In genomic region chr12:104477812-104478388, GRCh38 we compare ENCODE assay signal across 1 cellular context.
TF ChIP-seq lines count a peak whose summit lies in the region.

No MANE protein-coding gene starts in this region.

TF ChIP-seq in GM23338, 12 proteins besides CTCF, POLR2A, EP300 and RAD21 (continued from another document):
- TF ChIP-seq, protein P1, sequence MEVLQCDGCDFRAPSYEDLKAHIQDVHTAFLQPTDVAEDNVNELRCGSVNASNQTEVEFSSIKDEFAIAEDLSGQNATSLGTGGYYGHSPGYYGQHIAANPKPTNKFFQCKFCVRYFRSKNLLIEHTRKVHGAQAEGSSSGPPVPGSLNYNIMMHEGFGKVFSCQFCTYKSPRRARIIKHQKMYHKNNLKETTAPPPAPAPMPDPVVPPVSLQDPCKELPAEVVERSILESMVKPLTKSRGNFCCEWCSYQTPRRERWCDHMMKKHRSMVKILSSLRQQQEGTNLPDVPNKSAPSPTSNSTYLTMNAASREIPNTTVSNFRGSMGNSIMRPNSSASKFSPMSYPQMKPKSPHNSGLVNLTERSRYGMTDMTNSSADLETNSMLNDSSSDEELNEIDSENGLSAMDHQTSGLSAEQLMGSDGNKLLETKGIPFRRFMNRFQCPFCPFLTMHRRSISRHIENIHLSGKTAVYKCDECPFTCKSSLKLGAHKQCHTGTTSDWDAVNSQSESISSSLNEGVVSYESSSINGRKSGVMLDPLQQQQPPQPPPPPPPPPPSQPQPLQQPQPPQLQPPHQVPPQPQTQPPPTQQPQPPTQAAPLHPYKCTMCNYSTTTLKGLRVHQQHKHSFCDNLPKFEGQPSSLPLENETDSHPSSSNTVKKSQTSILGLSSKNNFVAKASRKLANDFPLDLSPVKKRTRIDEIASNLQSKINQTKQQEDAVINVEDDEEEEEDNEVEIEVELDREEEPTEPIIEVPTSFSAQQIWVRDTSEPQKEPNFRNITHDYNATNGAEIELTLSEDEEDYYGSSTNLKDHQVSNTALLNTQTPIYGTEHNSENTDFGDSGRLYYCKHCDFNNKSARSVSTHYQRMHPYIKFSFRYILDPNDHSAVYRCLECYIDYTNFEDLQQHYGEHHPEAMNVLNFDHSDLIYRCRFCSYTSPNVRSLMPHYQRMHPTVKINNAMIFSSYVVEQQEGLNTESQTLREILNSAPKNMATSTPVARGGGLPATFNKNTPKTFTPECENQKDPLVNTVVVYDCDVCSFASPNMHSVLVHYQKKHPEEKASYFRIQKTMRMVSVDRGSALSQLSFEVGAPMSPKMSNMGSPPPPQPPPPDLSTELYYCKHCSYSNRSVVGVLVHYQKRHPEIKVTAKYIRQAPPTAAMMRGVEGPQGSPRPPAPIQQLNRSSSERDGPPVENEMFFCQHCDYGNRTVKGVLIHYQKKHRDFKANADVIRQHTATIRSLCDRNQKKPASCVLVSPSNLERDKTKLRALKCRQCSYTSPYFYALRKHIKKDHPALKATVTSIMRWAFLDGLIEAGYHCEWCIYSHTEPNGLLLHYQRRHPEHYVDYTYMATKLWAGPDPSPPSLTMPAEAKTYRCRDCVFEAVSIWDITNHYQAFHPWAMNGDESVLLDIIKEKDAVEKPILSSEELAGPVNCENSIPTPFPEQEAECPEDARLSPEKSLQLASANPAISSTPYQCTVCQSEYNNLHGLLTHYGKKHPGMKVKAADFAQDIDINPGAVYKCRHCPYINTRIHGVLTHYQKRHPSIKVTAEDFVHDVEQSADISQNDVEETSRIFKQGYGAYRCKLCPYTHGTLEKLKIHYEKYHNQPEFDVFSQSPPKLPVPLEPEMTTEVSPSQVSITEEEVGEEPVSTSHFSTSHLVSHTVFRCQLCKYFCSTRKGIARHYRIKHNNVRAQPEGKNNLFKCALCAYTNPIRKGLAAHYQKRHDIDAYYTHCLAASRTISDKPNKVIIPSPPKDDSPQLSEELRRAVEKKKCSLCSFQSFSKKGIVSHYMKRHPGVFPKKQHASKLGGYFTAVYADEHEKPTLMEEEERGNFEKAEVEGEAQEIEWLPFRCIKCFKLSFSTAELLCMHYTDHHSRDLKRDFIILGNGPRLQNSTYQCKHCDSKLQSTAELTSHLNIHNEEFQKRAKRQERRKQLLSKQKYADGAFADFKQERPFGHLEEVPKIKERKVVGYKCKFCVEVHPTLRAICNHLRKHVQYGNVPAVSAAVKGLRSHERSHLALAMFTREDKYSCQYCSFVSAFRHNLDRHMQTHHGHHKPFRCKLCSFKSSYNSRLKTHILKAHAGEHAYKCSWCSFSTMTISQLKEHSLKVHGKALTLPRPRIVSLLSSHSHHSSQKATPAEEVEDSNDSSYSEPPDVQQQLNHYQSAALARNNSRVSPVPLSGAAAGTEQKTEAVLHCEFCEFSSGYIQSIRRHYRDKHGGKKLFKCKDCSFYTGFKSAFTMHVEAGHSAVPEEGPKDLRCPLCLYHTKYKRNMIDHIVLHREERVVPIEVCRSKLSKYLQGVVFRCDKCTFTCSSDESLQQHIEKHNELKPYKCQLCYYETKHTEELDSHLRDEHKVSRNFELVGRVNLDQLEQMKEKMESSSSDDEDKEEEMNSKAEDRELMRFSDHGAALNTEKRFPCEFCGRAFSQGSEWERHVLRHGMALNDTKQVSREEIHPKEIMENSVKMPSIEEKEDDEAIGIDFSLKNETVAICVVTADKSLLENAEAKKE (CRISPR knock-in tag; IDR thresholded peaks at IDR 0.05) = no peak
- TF ChIP-seq NANOG (IDR thresholded peaks at IDR 0.05; ENCODE audit: borderline replicate concordance) (no peak), POLR2AphosphoS5 (IDR thresholded peaks at IDR 0.05; ENCODE audit: low read depth) (no peak), ZNF114 (CRISPR knock-in tag; IDR thresholded peaks at IDR 0.05) (no peak), EZH2phosphoT487 (IDR thresholded peaks at IDR 0.05; ENCODE audit: unreplicated experiment) (no peak), CREB1 (CRISPR knock-in tag; IDR thresholded peaks at IDR 0.05; ENCODE audit: low read depth) (no peak), JUNB (IDR thresholded peaks at IDR 0.05; ENCODE audit: unreplicated experiment) (no peak)
TF ChIP-seq in GM23338: peak in this region for 0.
